In the genomic region with DNA sequence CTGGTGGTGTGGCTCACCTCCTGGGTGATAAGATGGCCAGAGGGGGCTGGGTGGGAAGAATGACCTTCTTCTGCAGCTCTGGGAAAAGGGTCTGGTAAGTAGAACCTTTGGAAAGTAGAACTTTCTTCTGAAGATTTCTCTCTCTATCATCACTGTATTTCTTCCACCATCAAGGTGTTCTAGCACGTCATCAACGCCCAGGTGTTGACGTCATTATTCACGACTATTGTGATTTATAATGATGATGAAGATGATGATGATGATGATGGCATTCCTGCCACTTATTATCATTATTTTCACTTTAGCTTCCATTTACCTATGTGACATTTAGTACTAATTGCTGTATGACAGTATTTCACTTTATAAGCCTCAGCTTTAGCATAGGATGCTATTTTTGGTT, we compare ENCODE assay signal across 34 cellular contexts.
"Had no signal": no experiment of that assay in that cellular context is flagged by ENCODE, and none has a peak within 500 bp of the region (broad histone marks: within the 10 kb centered on the region; RNA-seq: fewer than 3 reads in every experiment).

No MANE protein-coding gene starts in this region.

- H3K4me3 ChIP-seq: MG63 had no signal

- DNase-seq: MG63, MM.1S, NCI-H1048, NCI-H1092, NCI-H1092 treated with DMSO at 0.1 percent for 48 hours, NCI-H1105, NCI-H1105 treated with DMSO at 0.1 percent for 48 hours, NCI-H1417, NCI-H1417 treated with DMSO at 0.1 percent for 48 hours, NCI-H1436, NCI-H1436 treated with DMSO at 0.1 percent for 48 hours, NCI-H146, NCI-H1694, NCI-H1694 treated with DMSO at 0.1 percent for 48 hours, NCI-H187, NCI-H187 treated with DMSO at 0.1 percent for 48 hours, NCI-H1930, NCI-H2029, NCI-H2029 treated with DMSO at 0.1 percent for 48 hours, NCI-H2081, NCI-H2081 treated with DMSO at 0.1 percent for 48 hours, NCI-H2107, NCI-H2171, NCI-H2171 treated with DMSO at 0.1 percent for 48 hours, NCI-H2227 treated with DMSO at 0.1 percent for 48 hours, NCI-H226, NCI-H345, NCI-H446, NCI-H446 treated with DMSO at 0.1 percent for 48 hours, NCI-H510A, NCI-H510A treated with DMSO at 0.1 percent for 48 hours, NCI-H524, NCI-H524 treated with DMSO at 0.1 percent for 48 hours, NCI-H526 had no signal

- H3K27me3 ChIP-seq: MG63 had no signal

- H3K36me3 ChIP-seq: MG63 had no signal

- H3K9me3 ChIP-seq: MG63 had no signal
